9 cellular contexts compared by ENCODE assay signal in genomic region chr1:183655562-183656075, GRCh38. TPM values are rescaled to one million over a fixed set of nuclear protein-coding genes. Genes with fewer than 3 reads are reported as not detected.
DNase-seq lines count a peak whose midpoint lies in the region; ATAC-seq and TF ChIP-seq lines count a peak whose summit lies in the region.
"Had no signal": no experiment of that assay in that cellular context is flagged by ENCODE, and none has a peak within 500 bp of the region (broad histone marks: within the 10 kb centered on the region; RNA-seq: fewer than 3 reads in every experiment).

No MANE protein-coding gene starts in this region.

- intact Hi-C loops in HCT116 (cut with micrococcal nuclease) (loop anchor here (1.0 kb wide), 2 partner anchors 30 to 261 kb away; no protein-coding TSS in a partner anchor), sigmoid colon (cut with DNase I) (loop anchor here (1.0 to 10.0 kb wide), 2 partner anchors 261 to 1039 kb away; no protein-coding TSS in a partner anchor)

- H4K20me1 ChIP-seq in HCT116 (ENCODE audit: insufficient read depth), result no peaks in the 10 kb centered on the region

- 8 to 11% methylated on average over 4 of the region's 4 CpGs for WGBS in sigmoid colon, 2 donors

- H3K27ac ChIP-seq in HCT116 (ENCODE audit: low read depth, low read length), result no peak overlapping the region
- H3K27ac ChIP-seq in right atrium auricular region, result no peak overlapping the region
- H3K27ac ChIP-seq in sigmoid colon, result no peak overlapping the region
- H3K27ac ChIP-seq: epithelial cell of prostate had no signal

- H3K9me3 ChIP-seq in HCT116 (ENCODE audit: control insufficient read depth in 1 of 2, insufficient read depth in 1 of 2, low read depth in 1 of 2, low read length in 2 of 2) (no peaks in the 10 kb centered on the region), T-helper 17 cell (ENCODE audit: control insufficient read depth, low read length, poor library complexity, severe bottlenecking) (no peaks in the 10 kb centered on the region), right atrium auricular region (no peaks in the 10 kb centered on the region), sigmoid colon (no peaks in the 10 kb centered on the region)

- TF ChIP-seq EP300 in sigmoid colon (IDR thresholded peaks at IDR 0.05), result no peak

- H3K27me3 Mint-ChIP-seq in T-helper 17 cell, result peaks cover 6% of the 10 kb centered on the region

- H3K36me3 ChIP-seq in HCT116 (ENCODE audit: control insufficient read depth in 1 of 2, insufficient read depth in 2 of 2, low read length in 2 of 2) (no peaks in the 10 kb centered on the region), right atrium auricular region (no peaks in the 10 kb centered on the region), sigmoid colon (no peaks in the 10 kb centered on the region)

- peak overlapping the region; percentile 27; the same call in 1 of the 2 replicates for H3K4me2 ChIP-seq in HCT116 (ENCODE audit: low read length)

- RAD21 ChIA-PET in HCT116 (lab: Charles Lee; ENCODE audit: low non-redundant PET in 1 of 2, low total read pairs in 2 of 2, uncharacterized antibody in 2 of 2, unreplicated experiment in 2 of 2), result interaction anchor here (1.0 to 2.0 kb wide), 3 partner anchors 29 to 260 kb away, joined by 3 to 9 read pairs (median 8); no protein-coding TSS in a partner anchor

- TF ChIP-seq CTCF in HCT116 (IDR thresholded peaks at IDR 0.05 in 2 of 3, conservative IDR thresholded peaks at IDR 0.05 in 1 of 3; ENCODE audit: borderline replicate concordance in 1 of 3, insufficient read depth in 1 of 3, low read depth in 2 of 3, low read length in 2 of 3) (peak; percentile 78 to 84 (median 84)), right atrium auricular region (IDR thresholded peaks at IDR 0.05) (peak; percentile 63 to 94), sigmoid colon (IDR thresholded peaks at IDR 0.05) (peak; percentile 76 to 90 (median 84))

- H3K4me1 Mint-ChIP-seq in T-helper 17 cell, result peaks cover 28% of the 10 kb centered on the region

- TF ChIP-seq RAD21 in HCT116 (IDR thresholded peaks at IDR 0.05; ENCODE audit: low read depth), result peak; percentile 89

- H3K27me3 ChIP-seq in HCT116 (ENCODE audit: insufficient read depth, low read length) (no peaks in the 10 kb centered on the region), right atrium auricular region (no peaks in the 10 kb centered on the region), sigmoid colon (no peaks in the 10 kb centered on the region)

- ATAC-seq in HCT116 (peak; percentile 96), T-helper 17 cell (peak; percentile 78), HG02970 (IDR thresholded peaks at IDR 0.05; ENCODE audit: low FRiP score, unreplicated experiment) (no peak)

- peak overlapping the region; percentile 60 for H2AFZ ChIP-seq in HCT116 (ENCODE audit: low read depth, low read length, poor library complexity, severe bottlenecking)

- H3K9me2 ChIP-seq in HCT116 (ENCODE audit: insufficient read depth), result no peaks in the 10 kb centered on the region

- TF ChIP-seq POLR2A in HCT116 (IDR thresholded peaks at IDR 0.05; ENCODE audit: borderline replicate concordance, extremely low read depth, insufficient read depth, insufficient read length) (no peak), sigmoid colon (IDR thresholded peaks at IDR 0.05) (no peak)

- BruUV-seq in HCT116 (replicated peaks; lab: Mats Ljungman, UMichigan), result no TSS peak

- H3K4me1 ChIP-seq in HCT116 (ENCODE audit: control insufficient read depth in 1 of 2, insufficient read depth in 2 of 2, low read length in 2 of 2) (0 out of 4 replicates have a peak, but pooled peaks cover 0 to 3% of the 10 kb centered on the region in 2 experiments), right atrium auricular region (peaks cover 0 to 34% of the 10 kb centered on the region in 2 donors), sigmoid colon (peaks cover 0 to 26% (median 12%) of the 10 kb centered on the region in 4 donors)

- POLR2A ChIA-PET in HCT116 (lab: Charles Lee), result interaction anchor here (1.3 kb wide), 1 partner anchor 29 kb away, joined by 3 read pairs; no protein-coding TSS in a partner anchor

- CTCF ChIA-PET in HCT116 (lab: Charles Lee), result interaction anchor here (0.6 to 4.3 kb wide), 18 partner anchors 9 to 1327 kb away, joined by 3 to 83 read pairs (median 3); partner anchors contain the start of gene ARPC5

- DNase-seq in DMS53 (lab: John Stamatoyannopoulos, UW), result peak; percentile 88
- DNase-seq in HCT116 (ENCODE audit: low read depth, low spot score), result peak; percentile 69
- DNase-seq in NCI-H1694 (lab: John Stamatoyannopoulos, UW), result peak; percentile 89
- peak; percentile 43 to 64 (median 47) for DNase-seq in T-helper 17 cell
- DNase-seq in anterior cingulate cortex (lab: John Stamatoyannopoulos, UW), result peak in 53 of 58 donors; percentile 2 to 88 (median 59)
- DNase-seq in right atrium auricular region (ENCODE audit: low spot score), result peak; percentile 89
- peak; percentile 91 for DNase-seq in sigmoid colon

- H3K27ac Mint-ChIP-seq in T-helper 17 cell, result no peak overlapping the region

- H3K36me3 Mint-ChIP-seq in T-helper 17 cell (ENCODE audit: low read depth), result no peaks in the 10 kb centered on the region

- no peaks in the 10 kb centered on the region for H3K79me2 ChIP-seq in HCT116 (ENCODE audit: insufficient read depth, low read length)

- H3K4me3 Mint-ChIP-seq in T-helper 17 cell, result no peak overlapping the region

- H3K4me3 ChIP-seq in HCT116 (replicated peaks in 1 of 2; ENCODE audit: low read depth in 1 of 2, low read length in 2 of 2) (no peak overlapping the region), right atrium auricular region (no peak overlapping the region), sigmoid colon (no peak overlapping the region)

- H3K9ac ChIP-seq in HCT116 (ENCODE audit: low read length), result no peak overlapping the region

TF ChIP-seq in HCT116, 20 proteins besides CTCF, POLR2A, EP300 and RAD21:
- TF ChIP-seq SRF (IDR thresholded peaks at IDR 0.05; ENCODE audit: low read depth), result no peak
- TF ChIP-seq YY1 (IDR thresholded peaks at IDR 0.05; ENCODE audit: extremely low read depth, insufficient replicate concordance, low read depth, low read length), result peak; percentile 69

RNA-seq across cellular contexts. Expression of gene APOBEC4, which starts 2.5 kb away (rescaled TPM):
- total RNA-seq in HCT116 (2021; ENCODE audit: unreplicated experiment), result not detected
- not detected in 2 replicates for polyA plus RNA-seq in HCT116 (2012)
- not detected for total RNA-seq in T-helper 17 cell
- total RNA-seq in right atrium auricular region, result not detected
- total RNA-seq in sigmoid colon, result not detected
- polyA plus RNA-seq in sigmoid colon, result under 1 TPM in 1 of 3 donors, not detected in 2; 0.10 TPM

RNA-seq across cellular contexts. Expression of gene ARPC5, which starts 20.0 kb away (rescaled TPM):
- total RNA-seq in HCT116 (2021; ENCODE audit: unreplicated experiment) (71.5 TPM), T-helper 17 cell (10 to 100 TPM; 62.1 to 69.4 TPM), right atrium auricular region (10 to 100 TPM; 39.2 to 47.0 TPM), sigmoid colon (10 to 100 TPM; 57.3 to 95.6 (median 90.1) TPM)
- 45.0 and 48.1 TPM in 2 replicates for polyA plus RNA-seq in HCT116 (2012)
- polyA plus RNA-seq in sigmoid colon, result 100 to 1,000 TPM; 161 to 278 (median 175) TPM
